1 cellular context compared by ENCODE assay signal in the genomic region with DNA sequence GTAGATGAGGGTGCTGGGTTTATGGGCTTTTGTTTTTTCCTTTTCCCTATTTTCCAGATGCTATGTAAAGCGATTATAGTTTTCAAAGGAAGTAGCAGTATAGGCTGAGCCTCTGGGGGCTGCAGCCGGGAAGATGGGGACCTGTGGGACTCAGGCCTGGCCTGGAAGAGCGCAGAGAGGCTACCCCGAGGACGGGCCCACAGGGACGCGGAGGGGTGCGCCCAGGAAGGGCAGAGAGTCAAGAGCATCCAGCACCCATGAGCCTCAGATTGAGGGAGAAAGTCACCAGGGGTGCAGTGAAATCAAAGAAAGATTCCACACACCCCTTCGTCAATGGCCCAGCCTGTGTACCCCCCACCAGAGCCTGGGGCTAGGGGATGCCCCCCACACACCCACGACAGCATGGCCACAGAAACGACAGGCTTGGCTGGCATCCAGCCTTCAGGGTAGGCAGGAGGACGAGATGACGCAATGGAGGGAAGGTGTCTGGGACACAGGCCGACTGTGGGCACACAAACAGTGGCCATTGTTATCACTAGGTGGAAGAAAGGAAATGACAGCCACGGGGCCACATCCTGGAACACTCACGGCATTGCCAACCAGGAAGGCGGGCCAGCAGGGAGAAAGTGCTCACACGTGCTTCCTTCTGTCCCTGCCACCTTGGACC.
TF ChIP-seq lines count a peak whose summit lies in the region.

No MANE protein-coding gene starts in this region.

TF ChIP-seq in H1, 55 proteins besides CTCF, POLR2A, EP300 and RAD21 (continued from another document):
- TF ChIP-seq CHD7 (IDR thresholded peaks at IDR 0.05; ENCODE audit: insufficient replicate concordance, low read length) (no peak), NANOG (IDR thresholded peaks at IDR 0.05; ENCODE audit: insufficient read depth, low read depth, low read length, poor library complexity, severe bottlenecking) (no peak), GABPA (IDR thresholded peaks at IDR 0.05; ENCODE audit: borderline replicate concordance, insufficient read depth, low read length) (no peak)
